Comparison of ENCODE assay signal across 31 cellular contexts in genomic region chr5:76561959-76562358, GRCh38.
"Had no signal": no experiment of that assay in that cellular context is flagged by ENCODE, and none has a peak within 500 bp of the region (broad histone marks: within the 10 kb centered on the region; RNA-seq: fewer than 3 reads in every experiment).

No MANE protein-coding gene starts in this region.

- H3K36me3 ChIP-seq: colonic mucosa, gastrocnemius medialis, sigmoid colon, tibial artery, upper lobe of right lung had no signal

- FAIRE-seq: bronchial epithelial cell, keratinocyte, small intestine had no signal

- H3K4me3 Mint-ChIP-seq: activated CD8-positive, alpha-beta memory T cell treated with anti-CD3 and anti-CD28 coated beads, Interleukin-2, amount 10 ng/mL, durations not matched to agents 7 days and 5 days; activated naive CD4-positive, alpha-beta T cell treated with anti-CD3 and anti-CD28 coated beads, Interleukin-2, amount 50 U/mL, for 24 hours; activated naive CD8-positive, alpha-beta T cell treated with anti-CD3 and anti-CD28 coated beads, Interleukin-2, amount 50 U/mL, for 24 hours; mesothelial cell of epicardium; naive B cell; stimulated activated memory B cell treated with anti-CD40 and anti-IgM and Interleukin-4, amounts not matched to agents 10 μg/mL and 1 μg/mL and 100 μg/mL, for 72 hours; stimulated activated naive CD8-positive, alpha-beta T cell treated with anti-CD3 and anti-CD28 coated beads, Interleukin-15, amount 100 ng/mL, for 72 hours had no signal

- H3K9me3 Mint-ChIP-seq: activated naive CD4-positive, alpha-beta T cell treated with anti-CD3 and anti-CD28 coated beads, Interleukin-2, amount 50 U/mL, for 24 hours; activated naive CD8-positive, alpha-beta T cell treated with anti-CD3 and anti-CD28 coated beads, Interleukin-2, amount 50 U/mL, for 24 hours; activated T-helper 2 cell treated with anti-CD3 and anti-CD28 coated beads, Interferon-gamma antibody, Interleukin-2, Interleukin-4, amounts not matched to agents 10 μg/mL and 5 μg/mL and 100 μg/mL, durations not matched to agents 14 hours and 24 hours and 36 hours; naive B cell; stimulated activated memory B cell treated with anti-CD40 and anti-IgM and Interleukin-4, amounts not matched to agents 10 μg/mL and 1 μg/mL and 100 μg/mL, for 72 hours; stimulated activated naive CD8-positive, alpha-beta T cell treated with anti-CD3 and anti-CD28 coated beads, Interleukin-15, amount 100 ng/mL, for 72 hours had no signal

- H3K27ac ChIP-seq: colonic mucosa, dorsolateral prefrontal cortex, gastrocnemius medialis, hepatocyte, sigmoid colon, tibial artery, upper lobe of right lung had no signal

- DNase-seq: activated CD4-positive, alpha-beta T cell treated with anti-CD3 and anti-CD28 coated beads for 4 hours; activated CD4-positive, alpha-beta T cell treated with anti-CD3 and anti-CD28 coated beads, Interleukin-2, amount 50 U/mL, for 48 hours; activated CD4-positive, CD25-positive, alpha-beta regulatory T cell; activated CD8-positive, alpha-beta memory T cell treated with anti-CD3 and anti-CD28 coated beads, Interleukin-2, amount 10 ng/mL, durations not matched to agents 7 days and 5 days; activated naive CD8-positive, alpha-beta T cell treated with anti-CD3 and anti-CD28 coated beads, Interleukin-2, amount 50 U/mL, for 24 hours; activated T-cell treated with anti-CD3 and anti-CD28 coated beads, Interleukin-2, amount 50 U/mL, for 48 hours; cerebellar nuclear complex; colonic mucosa; dorsolateral prefrontal cortex; effector memory CD4-positive, alpha-beta T cell; erythroblast; gastrocnemius medialis; glutamatergic neuron; left cardiac atrium; mammary epithelial cell; naive B cell; sigmoid colon; small intestine; stimulated activated CD4-positive, alpha-beta T cell treated with anti-CD3 and anti-CD28 coated beads, Interleukin-4, amount 100 ng/mL, for 4 hours; stimulated activated CD8-positive, alpha-beta memory T cell treated with anti-CD3 and anti-CD28 coated beads, Interleukin-4, amount 100 ng/mL, for 48 hours; stimulated activated naive CD8-positive, alpha-beta T cell treated with anti-CD3 and anti-CD28 coated beads, Interleukin-15, amount 100 ng/mL, for 72 hours; T-helper 1 cell; tibial artery; upper lobe of right lung had no signal

- H2AFZ ChIP-seq: hepatocyte had no signal

- H3K27ac Mint-ChIP-seq: activated CD8-positive, alpha-beta memory T cell treated with anti-CD3 and anti-CD28 coated beads, Interleukin-2, amount 10 ng/mL, durations not matched to agents 7 days and 5 days; activated naive CD4-positive, alpha-beta T cell treated with anti-CD3 and anti-CD28 coated beads, Interleukin-2, amount 50 U/mL, for 24 hours; activated naive CD8-positive, alpha-beta T cell treated with anti-CD3 and anti-CD28 coated beads, Interleukin-2, amount 50 U/mL, for 24 hours; activated T-helper 2 cell treated with anti-CD3 and anti-CD28 coated beads, Interferon-gamma antibody, Interleukin-2, Interleukin-4, amounts not matched to agents 10 μg/mL and 5 μg/mL and 100 μg/mL, durations not matched to agents 14 hours and 24 hours and 36 hours; mesothelial cell of epicardium; naive B cell; stimulated activated memory B cell treated with anti-CD40 and anti-IgM and Interleukin-4, amounts not matched to agents 10 μg/mL and 1 μg/mL and 100 μg/mL, for 72 hours; stimulated activated naive CD8-positive, alpha-beta T cell treated with anti-CD3 and anti-CD28 coated beads, Interleukin-15, amount 100 ng/mL, for 72 hours had no signal

- H3K27me3 ChIP-seq: colonic mucosa, gastrocnemius medialis, hepatocyte, sigmoid colon, tibial artery, upper lobe of right lung had no signal

- H3K36me3 Mint-ChIP-seq: mesothelial cell of epicardium; naive B cell; stimulated activated memory B cell treated with anti-CD40 and anti-IgM and Interleukin-4, amounts not matched to agents 10 μg/mL and 1 μg/mL and 100 μg/mL, for 72 hours had no signal

- ATAC-seq: activated CD8-positive, alpha-beta memory T cell treated with anti-CD3 and anti-CD28 coated beads, Interleukin-2, amount 10 ng/mL, durations not matched to agents 7 days and 5 days; activated naive CD8-positive, alpha-beta T cell treated with anti-CD3 and anti-CD28 coated beads, Interleukin-2, amount 50 U/mL, for 24 hours; gastrocnemius medialis; left cardiac atrium; stimulated activated memory B cell treated with anti-CD40 and anti-IgM and Interleukin-4, amounts not matched to agents 10 μg/mL and 1 μg/mL and 100 μg/mL, for 72 hours; stimulated activated naive CD8-positive, alpha-beta T cell treated with anti-CD3 and anti-CD28 coated beads, Interleukin-15, amount 100 ng/mL, for 72 hours; upper lobe of right lung had no signal

- H3K27me3 Mint-ChIP-seq: activated CD8-positive, alpha-beta memory T cell treated with anti-CD3 and anti-CD28 coated beads, Interleukin-2, amount 10 ng/mL, durations not matched to agents 7 days and 5 days; activated naive CD4-positive, alpha-beta T cell treated with anti-CD3 and anti-CD28 coated beads, Interleukin-2, amount 50 U/mL, for 24 hours; activated naive CD8-positive, alpha-beta T cell treated with anti-CD3 and anti-CD28 coated beads, Interleukin-2, amount 50 U/mL, for 24 hours; naive B cell; stimulated activated memory B cell treated with anti-CD40 and anti-IgM and Interleukin-4, amounts not matched to agents 10 μg/mL and 1 μg/mL and 100 μg/mL, for 72 hours; stimulated activated naive CD8-positive, alpha-beta T cell treated with anti-CD3 and anti-CD28 coated beads, Interleukin-15, amount 100 ng/mL, for 72 hours had no signal

- H3K9me3 ChIP-seq: colonic mucosa, gastrocnemius medialis, sigmoid colon, tibial artery, upper lobe of right lung had no signal

- H3K4me2 ChIP-seq: hepatocyte had no signal

- H3K4me3 ChIP-seq: colonic mucosa, dorsolateral prefrontal cortex, gastrocnemius medialis, hepatocyte, sigmoid colon, tibial artery, upper lobe of right lung had no signal

- H3K4me1 ChIP-seq: colonic mucosa, gastrocnemius medialis, sigmoid colon, tibial artery, upper lobe of right lung had no signal

- H3K79me2 ChIP-seq: hepatocyte had no signal
